Comparison of ENCODE assay signal across 16 cellular contexts in the genomic region with DNA sequence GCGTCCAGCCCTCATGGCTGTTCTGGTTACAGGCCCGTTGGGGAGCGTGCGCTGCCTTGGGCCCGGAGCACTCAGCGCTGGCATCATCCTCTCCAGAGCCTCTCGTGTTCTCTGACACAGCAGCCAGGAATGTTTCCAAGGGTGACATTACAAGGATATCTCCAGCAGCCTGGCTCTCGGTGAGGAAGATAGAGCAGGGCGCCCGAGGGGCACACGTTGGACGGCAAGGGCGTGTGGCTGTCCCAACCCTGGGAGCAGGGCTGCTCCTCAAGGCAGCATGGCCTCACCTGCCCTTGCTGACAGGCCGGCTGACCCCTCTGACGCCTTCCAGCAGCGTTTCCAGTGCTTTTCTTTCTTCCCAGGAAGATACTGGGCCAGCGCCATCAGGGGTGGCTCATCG. TPM values are rescaled to one million over a fixed set of nuclear protein-coding genes. Genes with fewer than 3 reads are reported as not detected.
DNase-seq lines count a peak whose midpoint lies in the region; ATAC-seq and TF ChIP-seq lines count a peak whose summit lies in the region.
"Had no signal": no experiment of that assay in that cellular context is flagged by ENCODE, and none has a peak within 500 bp of the region (broad histone marks: within the 10 kb centered on the region; RNA-seq: fewer than 3 reads in every experiment).

No MANE protein-coding gene starts in this region.

- H3K27ac ChIP-seq in right cardiac atrium (ENCODE audit: low read length) = peak overlapping the region; percentile 43
- no peak overlapping the region for H3K27ac ChIP-seq in adrenal gland
- H3K27ac ChIP-seq in upper lobe of right lung = no peak overlapping the region
- H3K27ac ChIP-seq: HL-60, left ventricle myocardium inferior, parathyroid adenoma had no signal

- H3K4me1 Mint-ChIP-seq in Calu3 (ENCODE audit: low read depth, unreplicated experiment) = peaks cover 30% of the 10 kb centered on the region

- no peak for TF ChIP-seq POLR2A in adrenal gland (IDR thresholded peaks at IDR 0.05)

- no peak overlapping the region for H3K4me3 ChIP-seq in right cardiac atrium (ENCODE audit: low read length)
- no peak overlapping the region for H3K4me3 ChIP-seq in adrenal gland
- H3K4me3 ChIP-seq in upper lobe of right lung = no peak overlapping the region
- H3K4me3 ChIP-seq: left ventricle myocardium inferior had no signal

- peaks cover 98% of the 10 kb centered on the region for H3K27me3 Mint-ChIP-seq in Calu3 (ENCODE audit: unreplicated experiment)

- in situ Hi-C loops in G401 (cut with HindIII; ENCODE audit: low sequenced_read_pairs) = no loop called here

- TF ChIP-seq CTCF in adrenal gland (IDR thresholded peaks at IDR 0.05) (no peak), upper lobe of right lung (IDR thresholded peaks at IDR 0.05) (no peak), Calu3 (IDR thresholded peaks at IDR 0.05; ENCODE audit: unreplicated experiment) (no peak)

- intact Hi-C loops in right cardiac atrium (cut with DNase I) (loop anchor here in 1 of 4 donors (10.0 kb wide), 1 partner anchor 101 kb away; the partner anchor contains the start of gene FBRSL1), Right ventricle myocardium superior (cut with DNase I) (no loop called here), adrenal gland (cut with DNase I) (no loop called here), upper lobe of right lung (cut with DNase I) (no loop called here), Calu3 (cut with micrococcal nuclease; ENCODE audit: unreplicated experiment) (no loop called here)

- DNase-seq in right cardiac atrium (peak in 2 of 3 donors; percentile 53 to 57), Right ventricle myocardium superior (no peak), adrenal gland (peak in 5 of 7 donors; percentile 38 to 72 (median 55)), iris pigment epithelial cell (ENCODE audit: low read depth) (peak; percentile 31), upper lobe of right lung (no peak), germinal center (ENCODE audit: low spot score) (no peak), Calu3 (no peak), G401 (ENCODE audit: low spot score) (no peak)
- DNase-seq: activated CD8-positive, alpha-beta memory T cell treated with anti-CD3 and anti-CD28 coated beads for 24 hours; activated naive CD4-positive, alpha-beta T cell treated with anti-CD3 and anti-CD28 coated beads for 36 hours; cortex of kidney; glutamatergic neuron; left ventricle myocardium inferior had no signal

- peaks cover 2% of the 10 kb centered on the region for H3K4me1 ChIP-seq in right cardiac atrium (ENCODE audit: control insufficient read depth, insufficient read depth, low read length)
- H3K4me1 ChIP-seq in adrenal gland (replicated peaks in 1 of 2) = peaks cover 0 to 10% of the 10 kb centered on the region in 2 donors
- H3K4me1 ChIP-seq in upper lobe of right lung = peaks cover 9% of the 10 kb centered on the region
- H3K4me1 ChIP-seq: parathyroid adenoma had no signal

- no peak overlapping the region for H3K4me3 Mint-ChIP-seq in Calu3 (ENCODE audit: low read depth, unreplicated experiment)
- H3K4me3 Mint-ChIP-seq: activated naive CD4-positive, alpha-beta T cell treated with anti-CD3 and anti-CD28 coated beads for 36 hours; T-helper 2 cell treated with Interferon-gamma antibody and Interleukin-4, amounts not matched to agents 5 μg/mL and 100 μg/mL, for 36 hours had no signal

- peaks cover 7% of the 10 kb centered on the region for H3K9me3 Mint-ChIP-seq in Calu3 (ENCODE audit: low read depth, unreplicated experiment)
- H3K9me3 Mint-ChIP-seq: activated naive CD4-positive, alpha-beta T cell treated with anti-CD3 and anti-CD28 coated beads for 36 hours; T-helper 2 cell treated with Interferon-gamma antibody and Interleukin-4, amounts not matched to agents 5 μg/mL and 100 μg/mL, for 36 hours had no signal

- ATAC-seq in right cardiac atrium (peak in 1 of 2 donors; percentile 4), Right ventricle myocardium superior (ENCODE audit: poor library complexity) (no peak), upper lobe of right lung (peak; percentile 54)

- H3K36me3 Mint-ChIP-seq in Calu3 (ENCODE audit: insufficient read depth, unreplicated experiment) = peaks cover 14% of the 10 kb centered on the region

- no peak overlapping the region for H3K27ac Mint-ChIP-seq in Calu3 (ENCODE audit: unreplicated experiment)
- H3K27ac Mint-ChIP-seq: activated naive CD4-positive, alpha-beta T cell treated with anti-CD3 and anti-CD28 coated beads for 36 hours; T-helper 2 cell treated with Interferon-gamma antibody and Interleukin-4, amounts not matched to agents 5 μg/mL and 100 μg/mL, for 36 hours had no signal

- 56% methylated on average over 18 of the region's 18 CpGs for WGBS in right cardiac atrium
- WGBS in adrenal gland, 4 donors = 43 to 60% (median 57%) methylated on average over 4 to 18 of the region's 18 CpGs

- H3K36me3 ChIP-seq in adrenal gland (replicated peaks in 1 of 2) (no peaks in the 10 kb centered on the region), upper lobe of right lung (no peaks in the 10 kb centered on the region)
- H3K36me3 ChIP-seq: left ventricle myocardium inferior had no signal

- H3K27me3 ChIP-seq in right cardiac atrium (ENCODE audit: control insufficient read depth, insufficient read depth) (no peaks in the 10 kb centered on the region), adrenal gland (peaks cover 2% of the 10 kb centered on the region), upper lobe of right lung (no peaks in the 10 kb centered on the region)

- H3K9me3 ChIP-seq in right cardiac atrium (ENCODE audit: control insufficient read depth, low read length) = no peaks in the 10 kb centered on the region
- no peaks in the 10 kb centered on the region for H3K9me3 ChIP-seq in adrenal gland (replicated peaks in 1 of 3)
- no peaks in the 10 kb centered on the region for H3K9me3 ChIP-seq in upper lobe of right lung
- H3K9me3 ChIP-seq: left ventricle myocardium inferior had no signal

- CTCF ChIA-PET in Calu3 (lab: Charles Lee) = no interaction called here

- BruUV-seq in Calu3 (replicated peaks; lab: Mats Ljungman, UMichigan) = no TSS peak

RNA-seq across cellular contexts. Expression of gene LRCOL1, which starts 14.4 kb away (rescaled TPM):
- total RNA-seq in right cardiac atrium (not detected), Right ventricle myocardium superior (not detected), adrenal gland (1 to 10 TPM in 3 of 8 donors, under 1 TPM in 1, not detected in 4; 0.65 to 1.4 (median 1.4) TPM), upper lobe of right lung (1.8 TPM), Calu3 (2022) (not detected in 2 replicates)
- polyA plus RNA-seq in right cardiac atrium (not detected), adrenal gland (1 to 10 TPM in 1 of 3 donors, under 1 TPM in 1, not detected in 1; 0.88 to 1.2 TPM)
- not detected in 2 replicates for total RNA-seq in G401 (2014; rRNA removed; shearing (Covaris generic))
- total RNA-seq: activated naive CD4-positive, alpha-beta T cell treated with anti-CD3 and anti-CD28 coated beads for 36 hours; left ventricle myocardium inferior had no signal

RNA-seq across cellular contexts. Expression of gene P2RX2, which starts 22.6 kb away (rescaled TPM):
- total RNA-seq in right cardiac atrium (not detected), Right ventricle myocardium superior (not detected), adrenal gland (under 1 TPM in 1 of 8 donors, not detected in 7; 0.11 TPM), upper lobe of right lung (0.55 TPM), Calu3 (2022) (not detected in 2 replicates)
- polyA plus RNA-seq in right cardiac atrium (not detected), adrenal gland (1 to 10 TPM in 1 of 3 donors, under 1 TPM in 1, not detected in 1; 0.44 to 1.9 TPM)
- 0.17 and 0.43 TPM in 2 replicates for total RNA-seq in G401 (2014; rRNA removed; shearing (Covaris generic))
- total RNA-seq: activated naive CD4-positive, alpha-beta T cell treated with anti-CD3 and anti-CD28 coated beads for 36 hours; left ventricle myocardium inferior had no signal

Comparison
In these comparisons a context has a peak if more than half of its experiments do, and no peak if none do; other contexts are left out.
1. DNase-seq: peak in right cardiac atrium (2 of 3), adrenal gland (5 of 7) and iris pigment epithelial cell (single experiment); none in Right ventricle myocardium superior (single experiment), upper lobe of right lung (single experiment), germinal center (single experiment), Calu3 (single experiment) and G401 (single experiment).